ENCODE assay signal across 9 cellular contexts in genomic region chr20:59752101-59752586, GRCh38.
A peak's percentile ranks its signal among the peaks of the same experiment; 100 is the strongest.
DNase-seq lines count a peak whose midpoint lies in the region; ATAC-seq, FAIRE-seq and TF ChIP-seq lines count a peak whose summit lies in the region.
"Had no signal": no experiment of that assay in that cellular context is flagged by ENCODE, and none has a peak within 500 bp of the region (broad histone marks: within the 10 kb centered on the region; RNA-seq: fewer than 3 reads in every experiment).

No MANE protein-coding gene starts in this region.

- TF ChIP-seq CTCF in HL-60 (IDR thresholded peaks at IDR 0.05; ENCODE audit: insufficient read depth, low read length), result no peak

- TF ChIP-seq POLR2A in GM12891 (IDR thresholded peaks at IDR 0.05; ENCODE audit: low read depth, low read length), result no peak

- H3K4me1 ChIP-seq in right cardiac atrium (ENCODE audit: control insufficient read depth, insufficient read depth, low read length), result peaks cover 12% of the 10 kb centered on the region
- no peaks in the 10 kb centered on the region for H3K4me1 ChIP-seq in SJCRH30

- no peak overlapping the region for H3K4me3 ChIP-seq in HL-60 (replicated peaks; ENCODE audit: insufficient read depth, low read length)
- H3K4me3 ChIP-seq in right cardiac atrium (ENCODE audit: low read length), result no peak overlapping the region
- no peak overlapping the region for H3K4me3 ChIP-seq in SJCRH30

- intact Hi-C loops in right cardiac atrium (cut with DNase I), result loop anchor here in 3 of 4 donors (5.0 to 10.0 kb wide), 5 partner anchors 150 to 180 kb away; partner anchors contain the start of gene PHACTR3 (in 1 of the 3)

- 31% methylated on average over 17 of the region's 17 CpGs for WGBS in right cardiac atrium

- ATAC-seq in GM21619 (IDR thresholded peaks at IDR 0.05; ENCODE audit: unreplicated experiment), result peak; percentile 80
- peak; percentile 62 to 73 for ATAC-seq in right cardiac atrium

- H3K36me3 ChIP-seq in SJCRH30, result no peaks in the 10 kb centered on the region

- H3K27me3 ChIP-seq in HL-60 (ENCODE audit: insufficient read depth, poor library complexity, severe bottlenecking), result peaks cover 18% of the 10 kb centered on the region
- no peaks in the 10 kb centered on the region for H3K27me3 ChIP-seq in right cardiac atrium (ENCODE audit: control insufficient read depth, insufficient read depth)
- H3K27me3 ChIP-seq in SJCRH30, result peaks cover 95% of the 10 kb centered on the region

- DNase-seq in GM12891 (ENCODE audit: insufficient read length, low spot score) (peak; percentile 74), HL-60 (ENCODE audit: low read depth in 1 of 2, low spot score in 1 of 2) (peak; percentile 32 to 43), right cardiac atrium (peak; percentile 47 to 86 (median 83)), GM03348 (ENCODE audit: low spot score) (no peak), SJCRH30 (no peak), dedifferentiated amniotic fluid mesenchymal stem cell (ENCODE audit: extremely low spot score) (no peak), DMS79 treated with DMSO at 0.1 percent for 48 hours (lab: John Stamatoyannopoulos, UW) (no peak)
- DNase-seq: NCI-H510A treated with DMSO at 0.1 percent for 48 hours had no signal

- peak; percentile 97 for FAIRE-seq in GM12891 (lab: Jason Lieb, UNC)

- no peak overlapping the region for H3K27ac ChIP-seq in HL-60 (replicated peaks)
- H3K27ac ChIP-seq in right cardiac atrium (ENCODE audit: low read length), result no peak overlapping the region
- no peak overlapping the region for H3K27ac ChIP-seq in SJCRH30

- H3K9me3 ChIP-seq in right cardiac atrium (ENCODE audit: control insufficient read depth, low read length) (no peaks in the 10 kb centered on the region), SJCRH30 (replicated peaks) (no peaks in the 10 kb centered on the region)

TF ChIP-seq in GM12891, 5 proteins besides CTCF, POLR2A, EP300 and RAD21:
- TF ChIP-seq POU2F2 (IDR thresholded peaks at IDR 0.05; ENCODE audit: low read depth, low read length), result 0 out of 2 replicates have a peak, but pooled peaks have one; percentile 20
- no peak for TF ChIP-seq PAX5 (IDR thresholded peaks at IDR 0.05; ENCODE audit: insufficient read depth, low read length, severe bottlenecking)
- TF ChIP-seq SPI1 (IDR thresholded peaks at IDR 0.05; ENCODE audit: low read depth, low read length), result peak; percentile 90

Comparison
In these comparisons a context has a peak if more than half of its experiments do, and no peak if none do; other contexts are left out.
1. DNase-seq: peak in GM12891 (single experiment), HL-60 (2 of 2) and right cardiac atrium (3 of 3); none in GM03348 (single experiment), SJCRH30 (0 of 2), dedifferentiated amniotic fluid mesenchymal stem cell (single experiment) and DMS79 treated with DMSO at 0.1 percent for 48 hours (single experiment).